36 cellular contexts compared by ENCODE assay signal in the genomic region with DNA sequence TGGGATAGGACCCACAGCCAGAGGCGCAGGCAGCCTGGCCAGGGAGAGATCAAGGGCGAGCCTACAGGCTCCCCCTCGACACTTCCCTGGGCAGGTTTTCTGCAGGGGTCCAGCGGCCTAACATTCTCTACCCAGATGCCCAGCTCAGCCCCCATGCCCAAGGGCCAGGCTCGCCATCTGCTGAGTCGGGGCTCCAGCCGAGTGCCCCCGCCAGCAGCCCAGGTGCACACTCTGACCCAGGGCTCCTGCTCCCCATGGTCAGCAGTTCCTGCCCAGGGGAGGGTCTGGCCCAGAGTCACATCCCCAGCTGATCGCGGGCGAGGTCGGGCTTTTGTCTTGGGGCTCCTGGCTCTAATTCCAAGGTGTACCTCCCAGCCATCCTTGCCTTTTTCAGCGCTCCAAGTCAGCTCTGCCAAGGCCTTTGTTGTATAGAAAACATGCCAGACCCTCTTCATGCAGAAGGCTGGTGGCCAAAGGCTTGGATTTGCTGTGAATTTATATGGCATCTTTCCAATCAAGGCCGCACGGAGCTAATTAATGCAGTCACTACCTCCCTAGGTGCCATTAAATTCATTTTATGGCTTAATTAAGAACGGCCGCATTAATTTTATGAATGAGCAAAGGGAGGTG.
"Had no signal": no experiment of that assay in that cellular context is flagged by ENCODE, and none has a peak within 500 bp of the region (broad histone marks: within the 10 kb centered on the region; RNA-seq: fewer than 3 reads in every experiment).

No MANE protein-coding gene starts in this region.

- ATAC-seq: activated CD4-positive, alpha-beta T cell treated with anti-CD3 and anti-CD28 coated beads for 36 hours; activated CD8-positive, alpha-beta memory T cell treated with anti-CD3 and anti-CD28 coated beads, Interleukin-2, amount 10 ng/mL, durations not matched to agents 7 days and 5 days; activated CD8-positive, alpha-beta T cell treated with anti-CD3 and anti-CD28 coated beads, Interleukin-2, amount 10 ng/mL, durations not matched to agents 7 days and 5 days; activated naive CD8-positive, alpha-beta T cell treated with anti-CD3 and anti-CD28 coated beads, Interleukin-2, amount 50 U/mL, for 24 hours; body of pancreas; effector memory CD8-positive, alpha-beta T cell; foreskin keratinocyte; gastrocnemius medialis; heart left ventricle; T-helper 17 cell had no signal

- H3K27ac Mint-ChIP-seq: activated CD4-positive, alpha-beta memory T cell treated with anti-CD3 and anti-CD28 coated beads for 36 hours; activated CD4-positive, alpha-beta T cell treated with anti-CD3 and anti-CD28 coated beads for 36 hours; activated CD4-positive, alpha-beta T cell treated with anti-CD3 and anti-CD28 coated beads, Interleukin-2, amount 10 ng/mL, durations not matched to agents 24 days and 14 days; activated CD8-positive, alpha-beta memory T cell treated with anti-CD3 and anti-CD28 coated beads, Interleukin-2, amount 10 ng/mL, durations not matched to agents 7 days and 5 days; activated CD8-positive, alpha-beta T cell treated with anti-CD3 and anti-CD28 coated beads, Interleukin-2, amount 10 ng/mL, durations not matched to agents 7 days and 5 days; activated naive CD4-positive, alpha-beta T cell treated with anti-CD3 and anti-CD28 coated beads for 36 hours; activated naive CD4-positive, alpha-beta T cell treated with anti-CD3 and anti-CD28 coated beads, Interleukin-2, amount 50 U/mL, for 24 hours; activated naive CD8-positive, alpha-beta T cell treated with anti-CD3 and anti-CD28 coated beads for 36 hours; activated naive CD8-positive, alpha-beta T cell treated with anti-CD3 and anti-CD28 coated beads, Interleukin-2, amount 50 U/mL, for 24 hours; activated T-helper 1 cell treated with anti-CD3 and anti-CD28 coated beads, Interleukin-12 subunit alpha, Interleukin-12 subunit beta, Interleukin-2, Interleukin-4 antibody, amounts not matched to agents 30 ng/mL and 10 ng/mL and 1 ng/mL, durations not matched to agents 14 hours and 24 hours and 36 hours; activated T-helper 2 cell treated with anti-CD3 and anti-CD28 coated beads, Interferon-gamma antibody, Interleukin-2, Interleukin-4, amounts not matched to agents 10 μg/mL and 5 μg/mL and 100 μg/mL, durations not matched to agents 14 hours and 24 hours and 36 hours; effector memory CD8-positive, alpha-beta T cell; T-helper 17 cell; T-helper 2 cell treated with Interferon-gamma antibody and Interleukin-4, amounts not matched to agents 5 μg/mL and 100 μg/mL, for 36 hours had no signal

- DNase-seq: activated CD4-positive, alpha-beta memory T cell treated with anti-CD3 and anti-CD28 coated beads for 36 hours; activated CD4-positive, alpha-beta T cell treated with anti-CD3 and anti-CD28 coated beads for 36 hours; activated CD4-positive, alpha-beta T cell treated with anti-CD3 and anti-CD28 coated beads, Interleukin-2, amount 10 ng/mL, durations not matched to agents 24 days and 14 days; activated CD4-positive, CD25-positive, alpha-beta regulatory T cell; activated CD4-positive, CD25-positive, alpha-beta regulatory T cell treated with anti-CD3 and anti-CD28 coated beads, Interleukin-2, amount 50 U/mL, for 72 hours; activated CD8-positive, alpha-beta memory T cell treated with anti-CD3 and anti-CD28 coated beads, Interleukin-2, amount 10 ng/mL, durations not matched to agents 7 days and 5 days; activated CD8-positive, alpha-beta memory T cell treated with anti-CD3 and anti-CD28 coated beads, Interleukin-2, amount 50 U/mL, for 4 hours; activated CD8-positive, alpha-beta T cell treated with anti-CD3 and anti-CD28 coated beads, Interleukin-2, amount 10 ng/mL, durations not matched to agents 7 days and 5 days; activated effector memory CD4-positive, alpha-beta T cell treated with anti-CD3 and anti-CD28 coated beads, Interleukin-2, amount 50 U/mL, for 16 hours; activated naive CD4-positive, alpha-beta T cell treated with anti-CD3 and anti-CD28 coated beads for 36 hours; activated naive CD8-positive, alpha-beta T cell treated with anti-CD3 and anti-CD28 coated beads for 36 hours; activated naive CD8-positive, alpha-beta T cell treated with anti-CD3 and anti-CD28 coated beads, Interleukin-2, amount 50 U/mL, for 24 hours; activated T-cell treated with anti-CD3 and anti-CD28 coated beads, Interleukin-2, amount 50 U/mL, for 1 hour; activated T-cell treated with anti-CD3 and anti-CD28 coated beads, Interleukin-2, amount 50 U/mL, for 48 hours; amygdala; aorta; body of pancreas; cerebellar nuclear complex; cortex of kidney; dermis blood vessel endothelial cell; effector CD4-positive, alpha-beta T cell; effector memory CD8-positive, alpha-beta T cell; erythroblast; foreskin keratinocyte; gastrocnemius medialis; glutamatergic neuron; heart left ventricle; T-helper 17 cell; T1000; WERI-Rb-1 had no signal

- H3K36me3 Mint-ChIP-seq: activated CD4-positive, alpha-beta memory T cell treated with anti-CD3 and anti-CD28 coated beads for 36 hours; activated CD8-positive, alpha-beta memory T cell treated with anti-CD3 and anti-CD28 coated beads, Interleukin-2, amount 10 ng/mL, durations not matched to agents 7 days and 5 days; activated naive CD4-positive, alpha-beta T cell treated with anti-CD3 and anti-CD28 coated beads, Interleukin-2, amount 50 U/mL, for 24 hours; activated naive CD8-positive, alpha-beta T cell treated with anti-CD3 and anti-CD28 coated beads for 36 hours had no signal

- H3K27me3 Mint-ChIP-seq: activated CD4-positive, alpha-beta T cell treated with anti-CD3 and anti-CD28 coated beads for 36 hours; activated naive CD8-positive, alpha-beta T cell treated with anti-CD3 and anti-CD28 coated beads, Interleukin-2, amount 50 U/mL, for 24 hours had no signal

- H3K4me3 ChIP-seq: adrenal gland, body of pancreas, esophagus muscularis mucosa, gastrocnemius medialis, heart left ventricle had no signal

- H3K4me3 Mint-ChIP-seq: activated CD4-positive, alpha-beta memory T cell treated with anti-CD3 and anti-CD28 coated beads for 36 hours; activated CD4-positive, alpha-beta T cell treated with anti-CD3 and anti-CD28 coated beads for 36 hours; activated CD4-positive, alpha-beta T cell treated with anti-CD3 and anti-CD28 coated beads, Interleukin-2, amount 10 ng/mL, durations not matched to agents 24 days and 14 days; activated CD8-positive, alpha-beta memory T cell treated with anti-CD3 and anti-CD28 coated beads, Interleukin-2, amount 10 ng/mL, durations not matched to agents 7 days and 5 days; activated CD8-positive, alpha-beta T cell treated with anti-CD3 and anti-CD28 coated beads, Interleukin-2, amount 10 ng/mL, durations not matched to agents 7 days and 5 days; activated naive CD4-positive, alpha-beta T cell treated with anti-CD3 and anti-CD28 coated beads for 36 hours; activated naive CD4-positive, alpha-beta T cell treated with anti-CD3 and anti-CD28 coated beads, Interleukin-2, amount 50 U/mL, for 24 hours; activated naive CD8-positive, alpha-beta T cell treated with anti-CD3 and anti-CD28 coated beads for 36 hours; activated naive CD8-positive, alpha-beta T cell treated with anti-CD3 and anti-CD28 coated beads, Interleukin-2, amount 50 U/mL, for 24 hours; activated T-helper 1 cell treated with anti-CD3 and anti-CD28 coated beads, Interleukin-12 subunit alpha, Interleukin-12 subunit beta, Interleukin-2, Interleukin-4 antibody, amounts not matched to agents 30 ng/mL and 10 ng/mL and 1 ng/mL, durations not matched to agents 14 hours and 24 hours and 36 hours; effector memory CD8-positive, alpha-beta T cell; T-helper 17 cell; T-helper 2 cell treated with Interferon-gamma antibody and Interleukin-4, amounts not matched to agents 5 μg/mL and 100 μg/mL, for 36 hours had no signal

- H3K4me1 Mint-ChIP-seq: activated CD4-positive, alpha-beta T cell treated with anti-CD3 and anti-CD28 coated beads for 36 hours; activated CD4-positive, alpha-beta T cell treated with anti-CD3 and anti-CD28 coated beads, Interleukin-2, amount 10 ng/mL, durations not matched to agents 24 days and 14 days; activated CD8-positive, alpha-beta memory T cell treated with anti-CD3 and anti-CD28 coated beads, Interleukin-2, amount 10 ng/mL, durations not matched to agents 7 days and 5 days; activated naive CD4-positive, alpha-beta T cell treated with anti-CD3 and anti-CD28 coated beads, Interleukin-2, amount 50 U/mL, for 24 hours; T-helper 17 cell had no signal

- H3K9me3 Mint-ChIP-seq: activated CD4-positive, alpha-beta memory T cell treated with anti-CD3 and anti-CD28 coated beads for 36 hours; activated CD4-positive, alpha-beta T cell treated with anti-CD3 and anti-CD28 coated beads, Interleukin-2, amount 10 ng/mL, durations not matched to agents 24 days and 14 days; activated naive CD4-positive, alpha-beta T cell treated with anti-CD3 and anti-CD28 coated beads for 36 hours; activated naive CD4-positive, alpha-beta T cell treated with anti-CD3 and anti-CD28 coated beads, Interleukin-2, amount 50 U/mL, for 24 hours; activated naive CD8-positive, alpha-beta T cell treated with anti-CD3 and anti-CD28 coated beads for 36 hours; activated naive CD8-positive, alpha-beta T cell treated with anti-CD3 and anti-CD28 coated beads, Interleukin-2, amount 50 U/mL, for 24 hours; activated T-helper 1 cell treated with anti-CD3 and anti-CD28 coated beads, Interleukin-12 subunit alpha, Interleukin-12 subunit beta, Interleukin-2, Interleukin-4 antibody, amounts not matched to agents 30 ng/mL and 10 ng/mL and 1 ng/mL, durations not matched to agents 14 hours and 24 hours and 36 hours; activated T-helper 2 cell treated with anti-CD3 and anti-CD28 coated beads, Interferon-gamma antibody, Interleukin-2, Interleukin-4, amounts not matched to agents 10 μg/mL and 5 μg/mL and 100 μg/mL, durations not matched to agents 14 hours and 24 hours and 36 hours; effector memory CD8-positive, alpha-beta T cell; T-helper 2 cell treated with Interferon-gamma antibody and Interleukin-4, amounts not matched to agents 5 μg/mL and 100 μg/mL, for 36 hours had no signal

- H3K27ac ChIP-seq: adrenal gland, body of pancreas, esophagus muscularis mucosa, foreskin keratinocyte, gastrocnemius medialis, heart left ventricle, WERI-Rb-1 had no signal
